21 cellular contexts compared by ENCODE assay signal in genomic region chr3:45446706-45447105, GRCh38.
"Had no signal": no experiment of that assay in that cellular context is flagged by ENCODE, and none has a peak within 500 bp of the region (broad histone marks: within the 10 kb centered on the region; RNA-seq: fewer than 3 reads in every experiment).

No MANE protein-coding gene starts in this region.

- H3K9me3 ChIP-seq: MG63, SK-N-SH had no signal

- H3K4me3 ChIP-seq: MG63 had no signal

- H3K36me3 ChIP-seq: MG63 had no signal

- H3K27ac ChIP-seq: RWPE1 had no signal

- H3K9ac ChIP-seq: SK-N-SH had no signal

- H3K27me3 ChIP-seq: MG63 had no signal

- DNase-seq: Karpas-422, KG1, MG63, NCI-H1092, NCI-H1105 treated with DMSO at 0.1 percent for 48 hours, NCI-H1417 treated with DMSO at 0.1 percent for 48 hours, NCI-H146, NCI-H1694 treated with DMSO at 0.1 percent for 48 hours, NCI-H1930, NCI-H2081, NCI-H2107, NCI-H226, NCI-H446, NCI-H510A, NCI-H524 treated with DMSO at 0.1 percent for 48 hours, NCI-H69, NCI-H774, SHP77, SK-N-SH had no signal

- FAIRE-seq: RCC 7860 had no signal

- H3K4me2 ChIP-seq: SK-N-SH had no signal
